Comparison of ENCODE assay signal across 8 cellular contexts in genomic region chr20:38751360-38751976, GRCh38. TPM values are rescaled to one million over a fixed set of nuclear protein-coding genes. Genes with fewer than 3 reads are reported as not detected.
DNase-seq lines count a peak whose midpoint lies in the region; ATAC-seq and TF ChIP-seq lines count a peak whose summit lies in the region.

No MANE protein-coding gene starts in this region.

- H3K27me3 ChIP-seq in Panc1 (ENCODE audit: control insufficient read depth, insufficient read depth, low read length) (no peaks in the 10 kb centered on the region), sigmoid colon (no peaks in the 10 kb centered on the region)

- TF ChIP-seq POLR2A in erythroblast (IDR thresholded peaks at IDR 0.05; ENCODE audit: low read length): no peak
- TF ChIP-seq POLR2A in sigmoid colon (IDR thresholded peaks at IDR 0.05): no peak

- DNase-seq in NCI-H2196 (lab: John Stamatoyannopoulos, UW; ENCODE audit: unreplicated experiment): peak; percentile 46
- DNase-seq in NCI-H2196 treated with DMSO at 0.1 percent for 48 hours (lab: John Stamatoyannopoulos, UW; ENCODE audit: unreplicated experiment): no peak
- DNase-seq in HCEC 1CT: peak; percentile 45
- peak; percentile 43 for DNase-seq in Panc1 (ENCODE audit: low read depth, low spot score)
- DNase-seq in erythroblast (lab: John Stamatoyannopoulos, UW): peak; percentile 56 to 79
- no peak for DNase-seq in sigmoid colon

- peaks cover 14% of the 10 kb centered on the region for H3K4me1 ChIP-seq in Panc1 (ENCODE audit: control insufficient read depth, insufficient read depth, low read length)
- H3K4me1 ChIP-seq in sigmoid colon: peaks cover 0 to 21% (median 16%) of the 10 kb centered on the region in 4 donors

- no peak for ATAC-seq in Panc1
- no peak for ATAC-seq in HG02970 (IDR thresholded peaks at IDR 0.05; ENCODE audit: low FRiP score, unreplicated experiment)
- ATAC-seq in HG03097 (IDR thresholded peaks at IDR 0.05; ENCODE audit: low FRiP score, unreplicated experiment): no peak

- TF ChIP-seq CTCF in Panc1 (IDR thresholded peaks at IDR 0.05) (peak; percentile 78), sigmoid colon (IDR thresholded peaks at IDR 0.05) (peak in 3 of 4 experiments; percentile 27 to 47 (median 34))

- in situ Hi-C loops in Panc1 (cut with HindIII; ENCODE audit: low pct_unique_long_range_greater_than_20kb, low sequenced_read_pairs): no loop called here

- H3K27ac ChIP-seq in Panc1 (ENCODE audit: low read length) (no peak overlapping the region), sigmoid colon (no peak overlapping the region)

- no peak overlapping the region for H3K4me3 ChIP-seq in Panc1 (ENCODE audit: low read depth in 2 of 2, low read length in 2 of 2)
- H3K4me3 ChIP-seq in sigmoid colon: no peak overlapping the region

- BruUV-seq in Panc1 (replicated peaks; lab: Mats Ljungman, UMichigan): no TSS peak

- no peaks in the 10 kb centered on the region for H3K9me3 ChIP-seq in Panc1 (ENCODE audit: control insufficient read depth, insufficient read depth, low read depth, low read length)
- no peaks in the 10 kb centered on the region for H3K9me3 ChIP-seq in sigmoid colon

- intact Hi-C loops in Panc1 (cut with micrococcal nuclease; ENCODE audit: unreplicated experiment) (loop anchor here (1.0 kb wide), 1 partner anchor 105 kb away; no protein-coding TSS in a partner anchor), sigmoid colon (cut with DNase I) (loop anchor here (10.0 kb wide), 1 partner anchor 293 kb away; no protein-coding TSS in a partner anchor)

- CTCF ChIA-PET in Panc1 (lab: Charles Lee): no interaction called here

- H3K36me3 ChIP-seq in Panc1 (ENCODE audit: control insufficient read depth, insufficient read depth, low read length): peaks cover 2% of the 10 kb centered on the region
- peaks cover 17 to 44% (median 21%) of the 10 kb centered on the region in 4 donors for H3K36me3 ChIP-seq in sigmoid colon

- 66 to 72% methylated on average over 5 of the region's 5 CpGs for WGBS in sigmoid colon, 2 donors

- TF ChIP-seq EP300 in sigmoid colon (IDR thresholded peaks at IDR 0.05): no peak

- POLR2A ChIA-PET in Panc1 (lab: Charles Lee): no interaction called here

RNA-seq across cellular contexts. Expression of gene ACTR5, which starts 3.2 kb away (rescaled TPM):
- total RNA-seq in Panc1 (2021; ENCODE audit: unreplicated experiment): 12.1 TPM
- 8.8 TPM for polyA plus RNA-seq in Panc1 (2012; ENCODE audit: insufficient read length)
- total RNA-seq in sigmoid colon: 1 to 10 TPM; 6.4 to 10.0 (median 8.6) TPM
- 1 to 10 TPM; 1.8 to 5.6 (median 3.2) TPM for polyA plus RNA-seq in sigmoid colon

RNA-seq across cellular contexts. Expression of gene SLC32A1, which starts 27.2 kb away (rescaled TPM):
- total RNA-seq in Panc1 (2021; ENCODE audit: unreplicated experiment) (not detected), sigmoid colon (not detected)
- polyA plus RNA-seq in Panc1 (2012; ENCODE audit: insufficient read length): not detected
- under 1 TPM in 1 of 3 donors, not detected in 2; 0.06 TPM for polyA plus RNA-seq in sigmoid colon

RNA-seq across cellular contexts. Expression of gene PPP1R16B, which starts 54.0 kb away (rescaled TPM):
- total RNA-seq in Panc1 (2021; ENCODE audit: unreplicated experiment): 0.92 TPM
- 0.28 TPM for polyA plus RNA-seq in Panc1 (2012; ENCODE audit: insufficient read length)
- 1 to 10 TPM; 2.3 to 4.2 (median 3.8) TPM for total RNA-seq in sigmoid colon
- polyA plus RNA-seq in sigmoid colon: 10 to 100 TPM in 1 of 3 donors, 1 to 10 TPM in 1, under 1 TPM in 1; 0.92 to 21.7 (median 1.2) TPM

Comparison
In these comparisons a context has a peak if more than half of its experiments do, and no peak if none do; other contexts are left out.
1. DNase-seq: peak in NCI-H2196 (single experiment), HCEC 1CT (single experiment), Panc1 (single experiment) and erythroblast (2 of 2); none in NCI-H2196 treated with DMSO at 0.1 percent for 48 hours (single experiment) and sigmoid colon (single experiment).